Comparison of ENCODE assay signal across 16 cellular contexts in genomic region chr5:95771109-95771708, GRCh38. TPM values are rescaled to one million over a fixed set of nuclear protein-coding genes. Genes with fewer than 3 reads are reported as not detected.
DNase-seq lines count a peak whose midpoint lies in the region; ATAC-seq, FAIRE-seq and TF ChIP-seq lines count a peak whose summit lies in the region.
"Had no signal": no experiment of that assay in that cellular context is flagged by ENCODE, and none has a peak within 500 bp of the region (broad histone marks: within the 10 kb centered on the region; RNA-seq: fewer than 3 reads in every experiment).

No MANE protein-coding gene starts in this region.

- H3K4me1 ChIP-seq in keratinocyte (ENCODE audit: control insufficient read depth, extremely low read depth, insufficient read depth, low read length) (peaks cover 22% of the 10 kb centered on the region), sigmoid colon (peaks cover 0 to 17% (median 7%) of the 10 kb centered on the region in 4 donors)
- H3K4me1 ChIP-seq: Peyer's patch had no signal

- H3K36me3 ChIP-seq in keratinocyte (ENCODE audit: control insufficient read depth in 2 of 2, extremely low read depth in 1 of 2, insufficient read depth in 2 of 2, low read length in 2 of 2) (no peaks in the 10 kb centered on the region), sigmoid colon (peaks cover 0 to 31% (median 6%) of the 10 kb centered on the region in 4 donors)
- H3K36me3 ChIP-seq: thoracic aorta had no signal

- H3K9ac ChIP-seq in keratinocyte (ENCODE audit: control insufficient read depth, extremely low read depth, insufficient read depth, low read length): no peak overlapping the region

- no peak overlapping the region for H3K4me3 ChIP-seq in epithelial cell of esophagus (ENCODE audit: low read length)
- no peak overlapping the region for H3K4me3 ChIP-seq in keratinocyte (ENCODE audit: control insufficient read depth in 2 of 3, extremely low read depth in 1 of 3, insufficient read depth in 2 of 3, low read depth in 1 of 3, low read length in 3 of 3)
- no peak overlapping the region for H3K4me3 ChIP-seq in sigmoid colon
- H3K4me3 ChIP-seq: Peyer's patch, thoracic aorta had no signal

- no peak for TF ChIP-seq EP300 in sigmoid colon (IDR thresholded peaks at IDR 0.05)

- no peaks in the 10 kb centered on the region for H3K79me2 ChIP-seq in keratinocyte (ENCODE audit: control insufficient read depth, insufficient read depth, low read length)

- H3K27me3 ChIP-seq in keratinocyte (ENCODE audit: control insufficient read depth, extremely low read depth, insufficient read depth, low read length): no peaks in the 10 kb centered on the region
- H3K27me3 ChIP-seq in sigmoid colon: no peaks in the 10 kb centered on the region
- H3K27me3 ChIP-seq: Peyer's patch had no signal

- DNase-seq in epithelial cell of esophagus (ENCODE audit: low read depth): peak; percentile 62
- DNase-seq in keratinocyte (ENCODE audit: low read depth, low spot score): no peak
- no peak for DNase-seq in sigmoid colon
- no peak for DNase-seq in NCI-H128 (lab: John Stamatoyannopoulos, UW; ENCODE audit: unreplicated experiment)
- no peak for DNase-seq in iPS-NIHi11 (ENCODE audit: low spot score)
- DNase-seq: activated CD4-positive, alpha-beta T cell treated with anti-CD3 and anti-CD28 coated beads for 4 hours; activated T-cell treated with anti-CD3 and anti-CD28 coated beads, Interleukin-2, amount 50 U/mL, for 4 hours; KG1; NCI-H187; NCI-H526 treated with DMSO at 0.1 percent for 48 hours; Peyer's patch had no signal

- H4K20me1 ChIP-seq in keratinocyte (ENCODE audit: control insufficient read depth, extremely low read depth, insufficient read depth, low read length): no peaks in the 10 kb centered on the region

- no peak for TF ChIP-seq POLR2A in sigmoid colon (IDR thresholded peaks at IDR 0.05)

- no peaks in the 10 kb centered on the region for H3K9me3 ChIP-seq in keratinocyte (ENCODE audit: control insufficient read depth, low read depth, low read length)
- no peaks in the 10 kb centered on the region for H3K9me3 ChIP-seq in sigmoid colon
- H3K9me3 ChIP-seq: Peyer's patch, thoracic aorta had no signal

- peak; percentile 53 for FAIRE-seq in keratinocyte (lab: Jason Lieb, UNC)
- FAIRE-seq: frontal cortex had no signal

- H3K27ac ChIP-seq in keratinocyte (ENCODE audit: control insufficient read depth, insufficient read depth, low read length) (no peak overlapping the region), sigmoid colon (peak overlapping the region in 3 of 4 donors; percentile 25 to 48 (median 45))
- H3K27ac ChIP-seq: Peyer's patch, thoracic aorta had no signal

- peak overlapping the region; percentile 72 for H3K4me2 ChIP-seq in keratinocyte (ENCODE audit: control insufficient read depth, extremely low read depth, insufficient read depth, low read depth, low read length)

- intact Hi-C loops in sigmoid colon (cut with DNase I): loop anchor here (5.0 kb wide), 2 partner anchors 99 to 124 kb away; partner anchors contain the start of gene RFESD

- dilution Hi-C loops in keratinocyte (cut with MboI; ENCODE audit: extremely low pct_ligation_motif_present, low sequenced_read_pairs): no loop called here

- H2AFZ ChIP-seq in keratinocyte (ENCODE audit: control insufficient read depth, low read length): peak overlapping the region; percentile 45

- no peaks in the 10 kb centered on the region for H3K9me1 ChIP-seq in keratinocyte (ENCODE audit: control insufficient read depth, extremely low read depth, insufficient read depth, low read length)

- WGBS in sigmoid colon, 2 donors: 32 to 72% methylated on average over 7 of the region's 7 CpGs

- ATAC-seq in SK-N-SH treated with all-trans-retinoic acid at 6 μM for 48 hours (peak; percentile 79), GM18520 (IDR thresholded peaks at IDR 0.05; ENCODE audit: unreplicated experiment) (no peak), GM18502 (IDR thresholded peaks at IDR 0.05; ENCODE audit: poor library complexity, unreplicated experiment) (no peak)
- ATAC-seq: activated T-cell treated with anti-CD3 and anti-CD28 coated beads, Interleukin-2, amount 50 U/mL, for 4 hours had no signal

- TF ChIP-seq CTCF in epithelial cell of esophagus (IDR thresholded peaks at IDR 0.05; ENCODE audit: insufficient read depth, low read depth, low read length, missing control alignments) (no peak), keratinocyte (optimal IDR thresholded peaks at IDR 0.05 in 1 of 3, IDR thresholded peaks at IDR 0.05 in 1 of 3, conservative IDR thresholded peaks at IDR 0.05 in 1 of 3; ENCODE audit: extremely low read depth in 1 of 3, insufficient read depth in 2 of 3, low read length in 3 of 3) (no peak), sigmoid colon (IDR thresholded peaks at IDR 0.05) (no peak)

TF ChIP-seq in SK-N-SH treated with all-trans-retinoic acid at 6 μM for 48 hours, 23 proteins besides CTCF, POLR2A, EP300 and RAD21:
- no peak for TF ChIP-seq SNAI2 (CRISPR knock-in tag; IDR thresholded peaks at IDR 0.05)
- TF ChIP-seq ZFP30 (CRISPR knock-in tag; IDR thresholded peaks at IDR 0.05): no peak
- TF ChIP-seq ZFP3 (CRISPR knock-in tag; IDR thresholded peaks at IDR 0.05): no peak
- TF ChIP-seq TOX (CRISPR knock-in tag; IDR thresholded peaks at IDR 0.05; ENCODE audit: borderline replicate concordance): no peak
- TF ChIP-seq ISL1 (CRISPR knock-in tag; IDR thresholded peaks at IDR 0.05): peak; percentile 66
- no peak for TF ChIP-seq ARNTL (CRISPR knock-in tag; IDR thresholded peaks at IDR 0.05; ENCODE audit: borderline replicate concordance, low read depth)

RNA-seq across cellular contexts. Expression of gene RHOBTB3, which starts 40.1 kb away (rescaled TPM):
- polyA plus RNA-seq in keratinocyte: 4.7 to 7.3 TPM (median 6.5 TPM) in 3 replicates
- polyA plus RNA-seq in keratinocyte (2011; ENCODE audit: low read depth): 1.4 TPM
- 7.5 and 7.7 TPM in 2 replicates for polyA plus RNA-seq in keratinocyte (2011; cell fraction: cytosol; rRNA removed)
- 13.9 and 16.5 TPM in 2 replicates for polyA plus RNA-seq in keratinocyte (2011; cell fraction: nucleus; rRNA removed)
- polyA plus RNA-seq in keratinocyte (2012; ENCODE audit: low replicate concordance): 1.6 and 5.5 TPM in 2 replicates
- polyA minus RNA-seq in keratinocyte: 19.5 to 37.6 TPM (median 29.0 TPM) in 3 replicates
- 19.0 TPM for polyA minus RNA-seq in keratinocyte (2011; cell fraction: cytosol; rRNA and poly(A)+ RNA removed)
- polyA minus RNA-seq in keratinocyte (2011; cell fraction: nucleus; rRNA and poly(A)+ RNA removed): 19.7 and 42.0 TPM in 2 replicates
- total RNA-seq in sigmoid colon: 100 to 1,000 TPM in 2 of 4 donors, 10 to 100 TPM in 2; 75.6 to 151 (median 111) TPM
- polyA plus RNA-seq in sigmoid colon: 10 to 100 TPM; 12.3 to 16.4 (median 15.0) TPM

RNA-seq across cellular contexts. Expression of gene GLRX, which starts 51.3 kb away (rescaled TPM):
- polyA plus RNA-seq in keratinocyte (9.8 to 32.4 TPM (median 15.6 TPM) in 3 replicates), sigmoid colon (100 to 1,000 TPM; 220 to 409 (median 261) TPM)
- 50.0 TPM for polyA plus RNA-seq in keratinocyte (2011; ENCODE audit: low read depth)
- polyA plus RNA-seq in keratinocyte (2011; cell fraction: cytosol; rRNA removed): 14.9 and 17.6 TPM in 2 replicates
- polyA plus RNA-seq in keratinocyte (2011; cell fraction: nucleus; rRNA removed): 8.6 and 10.4 TPM in 2 replicates
- polyA plus RNA-seq in keratinocyte (2012; ENCODE audit: low replicate concordance): 12.5 and 112 TPM in 2 replicates
- 1.9 to 12.0 TPM (median 11.0 TPM) in 3 replicates for polyA minus RNA-seq in keratinocyte
- not detected for polyA minus RNA-seq in keratinocyte (2011; cell fraction: cytosol; rRNA and poly(A)+ RNA removed)
- 5.9 and 7.2 TPM in 2 replicates for polyA minus RNA-seq in keratinocyte (2011; cell fraction: nucleus; rRNA and poly(A)+ RNA removed)
- total RNA-seq in sigmoid colon: 10 to 100 TPM; 30.2 to 43.2 (median 42.8) TPM
